ENCODE assay signal across 26 cellular contexts in the genomic region with DNA sequence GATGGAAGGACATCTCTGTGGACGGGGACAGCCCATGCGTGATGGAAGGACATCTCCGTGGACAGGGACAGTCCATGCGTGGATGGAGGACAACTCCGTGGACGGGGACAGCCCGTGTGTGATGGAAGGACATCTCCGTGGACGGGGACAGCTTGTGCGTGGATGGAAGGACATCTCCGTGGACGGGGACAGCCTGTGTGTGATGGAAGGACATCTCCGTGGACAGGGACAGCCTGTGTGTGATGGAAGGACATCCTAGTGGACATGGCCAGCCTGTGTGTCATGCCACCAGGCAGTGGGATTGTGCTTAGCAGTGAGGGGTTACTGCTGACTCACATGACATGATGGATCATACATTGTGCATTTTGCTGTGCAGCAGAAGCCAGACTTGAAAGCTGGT. TPM values are rescaled to one million over a fixed set of nuclear protein-coding genes. Genes with fewer than 3 reads are reported as not detected.
DNase-seq lines count a peak whose midpoint lies in the region; TF ChIP-seq lines count a peak whose summit lies in the region.
"Had no signal": no experiment of that assay in that cellular context is flagged by ENCODE, and none has a peak within 500 bp of the region (broad histone marks: within the 10 kb centered on the region; RNA-seq: fewer than 3 reads in every experiment).

No MANE protein-coding gene starts in this region.

- TF ChIP-seq EP300 in tibial nerve (IDR thresholded peaks at IDR 0.05), result no peak

- no peak for TF ChIP-seq CTCF in tibial nerve (IDR thresholded peaks at IDR 0.05)

- CTCF ChIA-PET in activated CD4-positive, alpha-beta memory T cell treated with anti-CD3 and anti-CD28 coated beads, Interleukin-2, amount 10 ng/mL, durations not matched to agents 7 days and 5 days (lab: Charles Lee), result no interaction called here
- CTCF ChIA-PET in activated CD4-positive, alpha-beta memory T cell treated with anti-CD3 and anti-CD28 coated beads for 36 hours (lab: Charles Lee), result no interaction called here

- peak overlapping the region; percentile 52 for H3K27ac ChIP-seq in cingulate gyrus (ENCODE audit: low read depth, low read length)
- no peak overlapping the region for H3K27ac ChIP-seq in mesenchymal stem cell (ENCODE audit: low read length, poor library complexity, severe bottlenecking)
- H3K27ac ChIP-seq in tibial nerve, result peak overlapping the region; percentile 58 to 83 (median 74)
- H3K27ac ChIP-seq: gastroesophageal sphincter, spleen, stomach, tibial artery had no signal

- H3K36me3 ChIP-seq in mesenchymal stem cell (ENCODE audit: control insufficient read depth in 1 of 2, insufficient read depth in 2 of 2, low read depth in 1 of 2, low read length in 2 of 2) (peaks cover 27 to 29% of the 10 kb centered on the region in 2 experiments), tibial nerve (peaks cover 0 to 49% (median 5%) of the 10 kb centered on the region in 3 donors)

- 97% methylated on average over 13 of the region's 13 CpGs for WGBS in mesenchymal stem cell
- 92% methylated on average over 13 of the region's 13 CpGs for WGBS in tibial nerve, 2 donors

- no peak overlapping the region for H2BK15ac ChIP-seq in mesenchymal stem cell (ENCODE audit: low read depth, poor library complexity, severe bottlenecking)

- no peak overlapping the region for H3K9ac ChIP-seq in mesenchymal stem cell (ENCODE audit: low read length)

- POLR2A ChIA-PET in activated CD4-positive, alpha-beta memory T cell treated with anti-CD3 and anti-CD28 coated beads, Interleukin-2, amount 10 ng/mL, durations not matched to agents 7 days and 5 days (lab: Charles Lee), result no interaction called here
- POLR2A ChIA-PET in activated CD4-positive, alpha-beta memory T cell treated with anti-CD3 and anti-CD28 coated beads for 36 hours (lab: Charles Lee), result no interaction called here

- DNase-seq in activated CD4-positive, alpha-beta memory T cell treated with anti-CD3 and anti-CD28 coated beads, Interleukin-2, amount 10 ng/mL, durations not matched to agents 7 days and 5 days, result peak; percentile 11
- no peak for DNase-seq in activated CD4-positive, alpha-beta memory T cell treated with anti-CD3 and anti-CD28 coated beads for 36 hours
- DNase-seq in mesenchymal stem cell (no peak), tibial nerve (ENCODE audit: low spot score in 2 of 2) (no peak), NCI-H1417 treated with DMSO at 0.1 percent for 48 hours (lab: John Stamatoyannopoulos, UW) (no peak)
- DNase-seq in stimulated activated naive CD4-positive, alpha-beta T cell (lab: John Stamatoyannopoulos, UW), result no peak
- no peak for DNase-seq in stimulated activated naive CD4-positive, alpha-beta T cell treated with Interleukin-2 at 50 U/mL for 16 hours (lab: John Stamatoyannopoulos, UW)
- DNase-seq: 8988T; activated CD4-positive, alpha-beta T cell treated with anti-CD3 and anti-CD28 coated beads for 36 hours; activated gamma-delta T cell treated with Interleukin-2 at 50 U/mL for 16 hours; activated naive CD8-positive, alpha-beta T cell treated with anti-CD3 and anti-CD28 coated beads, Interleukin-2, amount 50 U/mL, for 24 hours; activated T-cell treated with anti-CD3 and anti-CD28 coated beads, Interleukin-2, amount 50 U/mL, for 4 hours; cerebellar nuclear complex; NCI-H345; NCI-H748 treated with DMSO at 0.1 percent for 48 hours; right cardiac atrium; SHP77; spleen; stimulated activated CD8-positive, alpha-beta memory T cell treated with anti-CD3 and anti-CD28 coated beads, Interleukin-4, amount 100 ng/mL, for 48 hours; stomach; tibial artery had no signal

- H4K8ac ChIP-seq in mesenchymal stem cell (ENCODE audit: low read length), result peak overlapping the region; percentile 5

- intact Hi-C loops in activated CD4-positive, alpha-beta memory T cell treated with anti-CD3 and anti-CD28 coated beads for 36 hours (cut with micrococcal nuclease), result no loop called here

- no peak overlapping the region for H2BK120ac ChIP-seq in mesenchymal stem cell (ENCODE audit: low read depth, low read length)

- H4K91ac ChIP-seq in mesenchymal stem cell (ENCODE audit: low read length), result peak overlapping the region; percentile 5

- no peak overlapping the region for H2AK5ac ChIP-seq in mesenchymal stem cell (ENCODE audit: low read length, severe bottlenecking)

- H3K4me2 ChIP-seq in mesenchymal stem cell (ENCODE audit: low read length, poor library complexity, severe bottlenecking), result no peak overlapping the region
- H3K4me2 ChIP-seq: GM23338 had no signal

- H3K9me3 ChIP-seq in mesenchymal stem cell (ENCODE audit: control insufficient read depth, low read length), result no peaks in the 10 kb centered on the region
- H3K9me3 ChIP-seq in tibial nerve, result no peaks in the 10 kb centered on the region
- H3K9me3 ChIP-seq: gastroesophageal sphincter, spleen, stomach, tibial artery had no signal

- H3K4me3 Mint-ChIP-seq in activated CD4-positive, alpha-beta memory T cell treated with anti-CD3 and anti-CD28 coated beads, Interleukin-2, amount 10 ng/mL, durations not matched to agents 7 days and 5 days, result no peak overlapping the region
- H3K4me3 Mint-ChIP-seq in activated CD4-positive, alpha-beta memory T cell treated with anti-CD3 and anti-CD28 coated beads for 36 hours, result no peak overlapping the region
- H3K4me3 Mint-ChIP-seq: activated CD4-positive, alpha-beta T cell treated with anti-CD3 and anti-CD28 coated beads for 36 hours; activated naive CD8-positive, alpha-beta T cell treated with anti-CD3 and anti-CD28 coated beads, Interleukin-2, amount 50 U/mL, for 24 hours; activated T-cell treated with anti-CD3 and anti-CD28 coated beads, Interleukin-2, amount 50 U/mL, for 4 hours; GM23338; HFFc6; T-helper 2 cell treated with Interferon-gamma antibody and Interleukin-4, amounts not matched to agents 5 μg/mL and 100 μg/mL, for 36 hours had no signal

- no peak overlapping the region for H2AFZ ChIP-seq in mesenchymal stem cell (ENCODE audit: low read depth, low read length)
- H2AFZ ChIP-seq: GM23338 had no signal

- no peak for TF ChIP-seq POLR2A in tibial nerve (IDR thresholded peaks at IDR 0.05)

- no peaks in the 10 kb centered on the region for H3K27me3 Mint-ChIP-seq in activated CD4-positive, alpha-beta memory T cell treated with anti-CD3 and anti-CD28 coated beads, Interleukin-2, amount 10 ng/mL, durations not matched to agents 7 days and 5 days
- H3K27me3 Mint-ChIP-seq in activated CD4-positive, alpha-beta memory T cell treated with anti-CD3 and anti-CD28 coated beads for 36 hours, result no peaks in the 10 kb centered on the region
- H3K27me3 Mint-ChIP-seq: activated CD4-positive, alpha-beta T cell treated with anti-CD3 and anti-CD28 coated beads for 36 hours; activated naive CD8-positive, alpha-beta T cell treated with anti-CD3 and anti-CD28 coated beads, Interleukin-2, amount 50 U/mL, for 24 hours had no signal

- peaks cover 22% of the 10 kb centered on the region for H3K4me1 ChIP-seq in mesenchymal stem cell (ENCODE audit: control insufficient read depth, insufficient read depth, low read depth, low read length)
- peaks cover 0 to 33% (median 8%) of the 10 kb centered on the region in 4 donors for H3K4me1 ChIP-seq in tibial nerve
- H3K4me1 ChIP-seq: gastroesophageal sphincter, stomach, tibial artery had no signal

- H3K18ac ChIP-seq in mesenchymal stem cell (ENCODE audit: low read depth in 1 of 2, low read length in 2 of 2), result peak overlapping the region in 1 of 2 experiments; percentile 58

- H3K36me3 Mint-ChIP-seq in activated CD4-positive, alpha-beta memory T cell treated with anti-CD3 and anti-CD28 coated beads, Interleukin-2, amount 10 ng/mL, durations not matched to agents 7 days and 5 days (ENCODE audit: low read depth), result peaks cover 10% of the 10 kb centered on the region
- H3K36me3 Mint-ChIP-seq in activated CD4-positive, alpha-beta memory T cell treated with anti-CD3 and anti-CD28 coated beads for 36 hours, result peaks cover 17% of the 10 kb centered on the region

- H3K23ac ChIP-seq in mesenchymal stem cell (ENCODE audit: low read length in 2 of 2), result no peak overlapping the region

- H3K79me1 ChIP-seq in mesenchymal stem cell (replicated peaks; ENCODE audit: low read length, poor library complexity, severe bottlenecking), result no peaks in the 10 kb centered on the region

- no peak overlapping the region for H3K4me3 ChIP-seq in mesenchymal stem cell (ENCODE audit: insufficient read depth in 1 of 2, low read depth in 1 of 2, low read length in 2 of 2)
- no peak overlapping the region for H3K4me3 ChIP-seq in tibial nerve
- H3K4me3 ChIP-seq: gastroesophageal sphincter, GM23338, spleen, stomach, tibial artery had no signal

- no peak overlapping the region for H3K4ac ChIP-seq in mesenchymal stem cell (ENCODE audit: low read depth in 1 of 2, low read length in 2 of 2)

- H3K9me3 Mint-ChIP-seq in activated CD4-positive, alpha-beta memory T cell treated with anti-CD3 and anti-CD28 coated beads, Interleukin-2, amount 10 ng/mL, durations not matched to agents 7 days and 5 days, result no peaks in the 10 kb centered on the region
- H3K9me3 Mint-ChIP-seq in activated CD4-positive, alpha-beta memory T cell treated with anti-CD3 and anti-CD28 coated beads for 36 hours, result no peaks in the 10 kb centered on the region
- H3K9me3 Mint-ChIP-seq: activated naive CD8-positive, alpha-beta T cell treated with anti-CD3 and anti-CD28 coated beads, Interleukin-2, amount 50 U/mL, for 24 hours; activated T-cell treated with anti-CD3 and anti-CD28 coated beads, Interleukin-2, amount 50 U/mL, for 4 hours; GM23338; HFFc6; T-helper 2 cell treated with Interferon-gamma antibody and Interleukin-4, amounts not matched to agents 5 μg/mL and 100 μg/mL, for 36 hours had no signal

- no peak overlapping the region for H3K27ac Mint-ChIP-seq in activated CD4-positive, alpha-beta memory T cell treated with anti-CD3 and anti-CD28 coated beads, Interleukin-2, amount 10 ng/mL, durations not matched to agents 7 days and 5 days
- no peak overlapping the region for H3K27ac Mint-ChIP-seq in activated CD4-positive, alpha-beta memory T cell treated with anti-CD3 and anti-CD28 coated beads for 36 hours
- H3K27ac Mint-ChIP-seq: activated CD4-positive, alpha-beta T cell treated with anti-CD3 and anti-CD28 coated beads for 36 hours; activated naive CD8-positive, alpha-beta T cell treated with anti-CD3 and anti-CD28 coated beads, Interleukin-2, amount 50 U/mL, for 24 hours; GM23338; HFFc6; T-helper 2 cell treated with Interferon-gamma antibody and Interleukin-4, amounts not matched to agents 5 μg/mL and 100 μg/mL, for 36 hours had no signal

- H2BK5ac ChIP-seq in mesenchymal stem cell (ENCODE audit: low read depth, low read length, poor library complexity, severe bottlenecking), result no peak overlapping the region

- H2BK12ac ChIP-seq in mesenchymal stem cell (ENCODE audit: low read length in 2 of 2), result peak overlapping the region; percentile 6 to 57

- peaks cover 11% of the 10 kb centered on the region for H3K4me1 Mint-ChIP-seq in activated CD4-positive, alpha-beta memory T cell treated with anti-CD3 and anti-CD28 coated beads, Interleukin-2, amount 10 ng/mL, durations not matched to agents 7 days and 5 days
- H3K4me1 Mint-ChIP-seq in activated CD4-positive, alpha-beta memory T cell treated with anti-CD3 and anti-CD28 coated beads for 36 hours (ENCODE audit: low read depth), result peaks cover 15% of the 10 kb centered on the region

- peak overlapping the region in 1 of 2 experiments; percentile 45 for H3K14ac ChIP-seq in mesenchymal stem cell (ENCODE audit: low read length in 2 of 2)

- H3K27me3 ChIP-seq in mesenchymal stem cell (ENCODE audit: control insufficient read depth in 1 of 2, insufficient read depth in 1 of 2, low read length in 2 of 2) (no peaks in the 10 kb centered on the region), tibial nerve (no peaks in the 10 kb centered on the region)
- H3K27me3 ChIP-seq: gastroesophageal sphincter, spleen, stomach, tibial artery had no signal

RNA-seq across cellular contexts. Expression of gene NFATC1, which starts 30.0 kb away (rescaled TPM):
- total RNA-seq in activated CD4-positive, alpha-beta memory T cell treated with anti-CD3 and anti-CD28 coated beads, Interleukin-2, amount 10 ng/mL, durations not matched to agents 7 days and 5 days, result 10 to 100 TPM; 43.8 to 44.5 TPM
- total RNA-seq in activated CD4-positive, alpha-beta memory T cell treated with anti-CD3 and anti-CD28 coated beads for 36 hours, result 10 to 100 TPM; 83.7 to 85.4 TPM
- 9.9 TPM for polyA plus RNA-seq in mesenchymal stem cell (2013, experiment 1 of 2)
- 10.1 TPM for polyA plus RNA-seq in mesenchymal stem cell (2013, experiment 2 of 2)
- 10 to 100 TPM; 33.7 to 48.6 (median 37.8) TPM for total RNA-seq in tibial nerve
